Comparison of ENCODE assay signal across 9 cellular contexts in the genomic region with DNA sequence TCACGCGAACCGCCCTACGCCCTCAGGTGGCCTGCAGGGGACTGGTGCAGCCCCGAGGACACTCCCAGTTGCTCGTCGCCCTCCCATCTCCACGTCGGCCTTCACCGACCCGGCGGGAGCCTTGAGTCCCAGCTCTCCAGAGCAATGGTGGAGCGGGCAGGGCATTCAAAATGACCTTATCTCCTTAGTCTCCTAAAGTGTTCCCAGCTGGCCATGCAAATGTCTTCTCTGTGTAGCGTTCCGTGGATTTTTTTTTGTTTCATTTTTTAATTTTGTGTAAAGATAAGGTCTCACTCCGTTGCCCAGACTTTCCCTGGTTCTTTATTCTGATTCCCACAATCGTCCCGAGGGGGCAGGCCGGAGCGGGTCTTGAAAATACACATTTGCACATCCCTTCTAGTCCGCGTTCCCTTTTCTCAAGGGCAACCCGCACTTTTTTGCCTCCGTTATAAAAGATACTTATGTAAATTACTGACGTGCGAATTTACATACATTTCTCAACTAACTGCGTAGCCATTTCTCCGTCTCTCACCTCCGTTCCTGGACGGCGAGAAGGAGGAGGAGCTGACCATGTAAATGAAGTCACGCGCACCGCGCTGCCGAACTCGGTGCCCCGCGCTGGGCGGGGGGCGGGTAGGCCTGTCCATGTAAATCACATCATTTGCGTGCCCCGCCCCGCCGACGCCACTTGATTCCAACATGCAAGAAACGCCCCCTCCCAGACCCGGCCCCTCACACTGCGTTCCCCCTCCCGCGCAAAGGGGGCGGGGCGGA. TPM values are rescaled to one million over a fixed set of nuclear protein-coding genes. Genes with fewer than 3 reads are reported as not detected.
A peak's percentile ranks its signal among the peaks of the same experiment; 100 is the strongest.
DNase-seq lines count a peak whose midpoint lies in the region; ATAC-seq, FAIRE-seq and TF ChIP-seq lines count a peak whose summit lies in the region.
"Had no signal": no experiment of that assay in that cellular context is flagged by ENCODE, and none has a peak within 500 bp of the region (broad histone marks: within the 10 kb centered on the region; RNA-seq: fewer than 3 reads in every experiment).

No MANE protein-coding gene starts in this region.

- DNase-seq in AG08396 (ENCODE audit: low spot score) (peak; percentile 67), NCI-H2196 (lab: John Stamatoyannopoulos, UW; ENCODE audit: unreplicated experiment) (peak; percentile 99), bronchial epithelial cell (ENCODE audit: low read depth) (peak; percentile 95), iPS-NIHi7 (ENCODE audit: extremely low spot score) (peak; percentile 92), small intestine (peak; percentile 100)

- H3K27ac ChIP-seq in VCaP (peak overlapping the region; percentile 91), small intestine (ENCODE audit: low read depth in 1 of 2, low read length in 1 of 2) (peak overlapping the region; percentile 76 to 91)

- H3K27me3 ChIP-seq in bronchial epithelial cell (ENCODE audit: control insufficient read depth, insufficient read depth, low read length) (no peaks in the 10 kb centered on the region), small intestine (ENCODE audit: control insufficient read depth in 2 of 2, insufficient read depth in 2 of 2, low read length in 2 of 2) (no peaks in the 10 kb centered on the region)

- FAIRE-seq in bronchial epithelial cell (lab: Jason Lieb, UNC) (no peak), small intestine (lab: Jason Lieb, UNC) (peak; percentile 30)

- H3K4me3 ChIP-seq in bronchial epithelial cell (ENCODE audit: low read depth, low read length) (peak overlapping the region; percentile 70), small intestine (ENCODE audit: low read depth in 1 of 2, low read length in 2 of 2) (peak overlapping the region in 1 of 2 donors; percentile 39)

- H3K36me3 ChIP-seq in bronchial epithelial cell (ENCODE audit: control insufficient read depth, insufficient read depth, low read length) (peaks cover 7% of the 10 kb centered on the region), small intestine (ENCODE audit: control insufficient read depth in 2 of 2, insufficient read depth in 2 of 2, low read length in 2 of 2) (peaks cover 0 to 4% of the 10 kb centered on the region in 2 donors)

- TF ChIP-seq CTCF in VCaP (conservative IDR thresholded peaks at IDR 0.05) (peak; percentile 67), bronchial epithelial cell (IDR thresholded peaks at IDR 0.05; ENCODE audit: insufficient read depth, low read length, severe bottlenecking) (no peak)

- no peaks in the 10 kb centered on the region for H3K9me3 ChIP-seq in small intestine (ENCODE audit: control insufficient read depth, low read depth)

- WGBS in small intestine, 3 donors: 0 to 1% (median 1%) methylated on average over 52 to 53 of the region's 53 CpGs

- peaks cover 12 to 17% of the 10 kb centered on the region in 2 donors for H3K4me1 ChIP-seq in small intestine (ENCODE audit: control insufficient read depth in 2 of 2, insufficient read depth in 1 of 2, low read depth in 1 of 2, low read length in 1 of 2)

- ATAC-seq in GM18873 (IDR thresholded peaks at IDR 0.05; ENCODE audit: low FRiP score, unreplicated experiment) (peak; percentile 64), HG03135 (IDR thresholded peaks at IDR 0.05; ENCODE audit: unreplicated experiment) (peak; percentile 68)

RNA-seq across cellular contexts. Expression of gene EGLN2, which starts 0.6 kb away (rescaled TPM):
- 86.1 and 91.1 TPM in 2 replicates for total RNA-seq in bronchial epithelial cell
- 100 to 1,000 TPM in 1 of 3 donors, 10 to 100 TPM in 2; 68.9 to 103 (median 93.8) TPM for polyA plus RNA-seq in small intestine

RNA-seq across cellular contexts. Expression of gene RAB4B, which starts 20.4 kb away (rescaled TPM):
- 7.9 and 9.2 TPM in 2 replicates for total RNA-seq in bronchial epithelial cell
- polyA plus RNA-seq in small intestine: 10 to 100 TPM; 41.9 to 48.1 (median 44.3) TPM

RNA-seq across cellular contexts. Expression of gene MIA, which starts 23.1 kb away (rescaled TPM):
- 0.26 and 1.6 TPM in 2 replicates for total RNA-seq in bronchial epithelial cell
- polyA plus RNA-seq in small intestine: 1 to 10 TPM in 2 of 3 donors, not detected in 1; 3.2 to 4.3 TPM
- total RNA-seq: activated CD8-positive, alpha-beta memory T cell treated with anti-CD3 and anti-CD28 coated beads for 36 hours had no signal

RNA-seq across cellular contexts. Expression of gene SNRPA, which starts 47.4 kb away (rescaled TPM):
- total RNA-seq in bronchial epithelial cell: 19.5 and 30.3 TPM in 2 replicates
- 10 to 100 TPM; 25.7 to 77.8 (median 36.7) TPM for polyA plus RNA-seq in small intestine

RNA-seq across cellular contexts. Expression of gene ACTMAP, which starts 48.1 kb away (rescaled TPM):
- total RNA-seq in bronchial epithelial cell: 0.26 TPM in 2 replicates
- 10 to 100 TPM; 12.1 to 27.5 (median 19.5) TPM for polyA plus RNA-seq in small intestine
